Comparison of ENCODE assay signal across 1 cellular context in genomic region chr22:45597460-45598192, GRCh38.
TF ChIP-seq lines count a peak whose summit lies in the region.

No MANE protein-coding gene starts in this region.

TF ChIP-seq in HepG2, 621 proteins besides CTCF, POLR2A, EP300 and RAD21 (continued from another document and continues in another):
- TF ChIP-seq ZNF275 (CRISPR knock-in tag; IDR thresholded peaks at IDR 0.05; ENCODE audit: borderline replicate concordance): no peak
- TF ChIP-seq ELF4 (CRISPR knock-in tag; IDR thresholded peaks at IDR 0.05; ENCODE audit: borderline replicate concordance): no peak
- peak; percentile 73; the same call in 1 of the 2 replicates for TF ChIP-seq IRF2 (CRISPR knock-in tag; IDR thresholded peaks at IDR 0.05)
- TF ChIP-seq PHB2 (IDR thresholded peaks at IDR 0.05; ENCODE audit: partially characterized antibody): no peak
- TF ChIP-seq ZNF362 (CRISPR knock-in tag; IDR thresholded peaks at IDR 0.05; ENCODE audit: borderline replicate concordance): peak; percentile 31; the same call in 1 of the 2 replicates
- peak; percentile 81 for TF ChIP-seq TARDBP (CRISPR knock-in tag; IDR thresholded peaks at IDR 0.05)
- peak; percentile 79 for TF ChIP-seq SAP130 (CRISPR knock-in tag; IDR thresholded peaks at IDR 0.05; ENCODE audit: low read depth)
- TF ChIP-seq ISX (CRISPR knock-in tag; conservative IDR thresholded peaks at IDR 0.05): no peak
- no peak for TF ChIP-seq BORCS8-MEF2B (CRISPR knock-in tag; IDR thresholded peaks at IDR 0.05)
- no peak for TF ChIP-seq TRIM22 (IDR thresholded peaks at IDR 0.05)
- no peak for TF ChIP-seq ZNF703 (CRISPR knock-in tag; IDR thresholded peaks at IDR 0.05; ENCODE audit: borderline replicate concordance)
- no peak for TF ChIP-seq ZNF570 (CRISPR knock-in tag; IDR thresholded peaks at IDR 0.05; ENCODE audit: borderline replicate concordance)
- no peak for TF ChIP-seq ZNF678 (CRISPR knock-in tag; IDR thresholded peaks at IDR 0.05)
- TF ChIP-seq IRF9 (CRISPR knock-in tag; IDR thresholded peaks at IDR 0.05; ENCODE audit: borderline replicate concordance): no peak
- peak; percentile 62; the same call in 1 of the 2 replicates for TF ChIP-seq ARID4A (CRISPR knock-in tag; IDR thresholded peaks at IDR 0.05; ENCODE audit: borderline replicate concordance)
- TF ChIP-seq GLMP (CRISPR knock-in tag; IDR thresholded peaks at IDR 0.05; ENCODE audit: borderline replicate concordance): no peak
- no peak for TF ChIP-seq ZNF33A (CRISPR knock-in tag; IDR thresholded peaks at IDR 0.05; ENCODE audit: borderline replicate concordance)
- TF ChIP-seq ZFP62 (CRISPR knock-in tag; IDR thresholded peaks at IDR 0.05): no peak
- no peak for TF ChIP-seq GTF3A (CRISPR knock-in tag; conservative IDR thresholded peaks at IDR 0.05)
- TF ChIP-seq ZNF737 (CRISPR knock-in tag; IDR thresholded peaks at IDR 0.05; ENCODE audit: borderline replicate concordance): no peak
- TF ChIP-seq ZNF75D (CRISPR knock-in tag; IDR thresholded peaks at IDR 0.05; ENCODE audit: borderline replicate concordance): no peak
- TF ChIP-seq ZBTB42 (CRISPR knock-in tag; IDR thresholded peaks at IDR 0.05): no peak
- no peak for TF ChIP-seq MTERF4 (CRISPR knock-in tag; IDR thresholded peaks at IDR 0.05)
- TF ChIP-seq ZNF672 (CRISPR knock-in tag; IDR thresholded peaks at IDR 0.05): no peak
- TF ChIP-seq REST (IDR thresholded peaks at IDR 0.05; ENCODE audit: borderline replicate concordance in 1 of 2, low read depth in 1 of 2, low read length in 2 of 2): no peak
- TF ChIP-seq RCOR2 (CRISPR knock-in tag; IDR thresholded peaks at IDR 0.05): no peak
- TF ChIP-seq ZNF562 (CRISPR knock-in tag; IDR thresholded peaks at IDR 0.05; ENCODE audit: borderline replicate concordance): no peak
- TF ChIP-seq EZH2 (conservative IDR thresholded peaks at IDR 0.05; ENCODE audit: low read depth, low read length): no peak
- TF ChIP-seq RNF2 (conservative IDR thresholded peaks at IDR 0.05; ENCODE audit: low read depth): no peak
- TF ChIP-seq POGZ (CRISPR knock-in tag; IDR thresholded peaks at IDR 0.05): 0 out of 2 replicates have a peak, but pooled peaks have one; percentile 34
- no peak for TF ChIP-seq FOXK2 (IDR thresholded peaks at IDR 0.05)
- TF ChIP-seq IKZF4 (CRISPR knock-in tag; IDR thresholded peaks at IDR 0.05; ENCODE audit: borderline replicate concordance, low read depth, not compliant biosample characterization): no peak
- no peak for TF ChIP-seq ZNF546 (CRISPR knock-in tag; conservative IDR thresholded peaks at IDR 0.05)
- TF ChIP-seq ZNF484 (CRISPR knock-in tag; IDR thresholded peaks at IDR 0.05; ENCODE audit: borderline replicate concordance, low read depth): no peak
- 0 out of 2 replicates have a peak, but pooled peaks have one; percentile 52 for TF ChIP-seq ZFP90 (CRISPR knock-in tag; IDR thresholded peaks at IDR 0.05; ENCODE audit: borderline replicate concordance)
- TF ChIP-seq ZNF143 (CRISPR knock-in tag; IDR thresholded peaks at IDR 0.05): no peak
- TF ChIP-seq ZNF431 (CRISPR knock-in tag; IDR thresholded peaks at IDR 0.05; ENCODE audit: borderline replicate concordance, low read depth): no peak
- peak; percentile 43; the same call in 1 of the 2 replicates for TF ChIP-seq ZNF343 (CRISPR knock-in tag; IDR thresholded peaks at IDR 0.05)
- TF ChIP-seq ZNF563 (CRISPR knock-in tag; IDR thresholded peaks at IDR 0.05): no peak
- TF ChIP-seq ZNF674 (CRISPR knock-in tag; IDR thresholded peaks at IDR 0.05; ENCODE audit: low read depth): no peak
- TF ChIP-seq ZFP1 (CRISPR knock-in tag; IDR thresholded peaks at IDR 0.05): no peak
- no peak for TF ChIP-seq BRCA1 (CRISPR knock-in tag; IDR thresholded peaks at IDR 0.05)
- no peak for TF ChIP-seq ZNF34 (CRISPR knock-in tag; IDR thresholded peaks at IDR 0.05; ENCODE audit: borderline replicate concordance)
- TF ChIP-seq PBX2 (CRISPR knock-in tag; IDR thresholded peaks at IDR 0.05): no peak
- no peak for TF ChIP-seq CHD2 (IDR thresholded peaks at IDR 0.05; ENCODE audit: low read depth, low read length)
- no peak for TF ChIP-seq ZNF253 (CRISPR knock-in tag; IDR thresholded peaks at IDR 0.05; ENCODE audit: borderline replicate concordance)
- no peak for TF ChIP-seq SMARCE1 (IDR thresholded peaks at IDR 0.05; ENCODE audit: borderline replicate concordance)
- no peak; the same call in 1 of the 2 replicates for TF ChIP-seq ZNF580 (CRISPR knock-in tag; IDR thresholded peaks at IDR 0.05; ENCODE audit: borderline replicate concordance, low read depth)
- no peak for TF ChIP-seq NFYC (CRISPR knock-in tag; IDR thresholded peaks at IDR 0.05)
- TF ChIP-seq HOXD1 (CRISPR knock-in tag; IDR thresholded peaks at IDR 0.05): no peak
- TF ChIP-seq TAF15 (IDR thresholded peaks at IDR 0.05; ENCODE audit: low read depth, low read length, poor library complexity, severe bottlenecking): no peak
- TF ChIP-seq JUND (CRISPR knock-in tag; IDR thresholded peaks at IDR 0.05): no peak
- no peak for TF ChIP-seq TP53 (CRISPR knock-in tag; conservative IDR thresholded peaks at IDR 0.05)
- TF ChIP-seq SNAPC5 (CRISPR knock-in tag; IDR thresholded peaks at IDR 0.05; ENCODE audit: borderline replicate concordance): no peak
- peak; percentile 58; the same call in 1 of the 2 replicates for TF ChIP-seq ZBTB3 (CRISPR knock-in tag; IDR thresholded peaks at IDR 0.05; ENCODE audit: borderline replicate concordance, low read depth)
- TF ChIP-seq SPEN (CRISPR knock-in tag; IDR thresholded peaks at IDR 0.05; ENCODE audit: low read depth): no peak
- TF ChIP-seq NFE2 (CRISPR knock-in tag; IDR thresholded peaks at IDR 0.05): no peak
